ENCODE assay signal across 26 cellular contexts in genomic region chr20:46638367-46639274, GRCh38. TPM values are rescaled to one million over a fixed set of nuclear protein-coding genes. Genes with fewer than 3 reads are reported as not detected.
A peak's percentile ranks its signal among the peaks of the same experiment; 100 is the strongest.
DNase-seq lines count a peak whose midpoint lies in the region; ATAC-seq, FAIRE-seq and TF ChIP-seq lines count a peak whose summit lies in the region.
"Had no signal": no experiment of that assay in that cellular context is flagged by ENCODE, and none has a peak within 500 bp of the region (broad histone marks: within the 10 kb centered on the region; RNA-seq: fewer than 3 reads in every experiment).

No MANE protein-coding gene starts in this region.

- no peaks in the 10 kb centered on the region for H3K4me1 ChIP-seq in endodermal cell (ENCODE audit: control insufficient read depth, insufficient read depth, low read length)
- peaks cover 9% of the 10 kb centered on the region for H3K4me1 ChIP-seq in neural progenitor cell
- no peaks in the 10 kb centered on the region for H3K4me1 ChIP-seq in upper lobe of right lung
- H3K4me1 ChIP-seq: A549, BLaER1, colonic mucosa, HAP-1 had no signal

- no peaks in the 10 kb centered on the region for H3K36me3 ChIP-seq in endodermal cell (ENCODE audit: control insufficient read depth, insufficient read depth, low read length)
- no peaks in the 10 kb centered on the region for H3K36me3 ChIP-seq in neural progenitor cell
- no peaks in the 10 kb centered on the region for H3K36me3 ChIP-seq in upper lobe of right lung
- H3K36me3 ChIP-seq: BLaER1, colonic mucosa, HAP-1, ovary had no signal

- CTCF ChIA-PET in RWPE1 (lab: Yijun Ruan, JAX): interaction anchor here (0.6 to 0.7 kb wide), 3 partner anchors 35 to 517 kb away, joined by 3 read pairs; no protein-coding TSS in a partner anchor

- no peaks in the 10 kb centered on the region for H3K9me3 Mint-ChIP-seq in stimulated activated naive CD8-positive, alpha-beta T cell treated with anti-CD3 and anti-CD28 coated beads, Interleukin-15, amount 100 ng/mL, for 72 hours
- H3K9me3 Mint-ChIP-seq in endodermal cell (peaks cover 3% of the 10 kb centered on the region), neural progenitor cell (no peaks in the 10 kb centered on the region)
- H3K9me3 Mint-ChIP-seq: activated B cell treated with CpG ODN at 0.5 μM for 24 hours; activated CD8-positive, alpha-beta T cell treated with anti-CD3 and anti-CD28 coated beads for 36 hours; activated naive CD4-positive, alpha-beta T cell treated with anti-CD3 and anti-CD28 coated beads, Interleukin-2, amount 50 U/mL, for 24 hours; activated T-cell treated with anti-CD3 and anti-CD28 coated beads, Interleukin-2, amount 50 U/mL, for 4 hours had no signal

- intact Hi-C loops in upper lobe of right lung (cut with DNase I): no loop called here
- intact Hi-C loops in left cardiac atrium (cut with DNase I): no loop called here

- H3K79me2 ChIP-seq in neural progenitor cell (ENCODE audit: low read depth): no peaks in the 10 kb centered on the region

- no peak for TF ChIP-seq CTCF in endodermal cell (conservative IDR thresholded peaks at IDR 0.05)
- TF ChIP-seq CTCF in neural progenitor cell (IDR thresholded peaks at IDR 0.05): no peak
- TF ChIP-seq CTCF in upper lobe of right lung (IDR thresholded peaks at IDR 0.05): no peak
- no peak for TF ChIP-seq CTCF in RWPE1 (conservative IDR thresholded peaks at IDR 0.05; ENCODE audit: low read depth)

- H3K4me3 ChIP-seq in endodermal cell (ENCODE audit: low read length) (no peak overlapping the region), neural progenitor cell (no peak overlapping the region), upper lobe of right lung (no peak overlapping the region)
- H3K4me3 ChIP-seq: A549, BLaER1, body of pancreas, colonic mucosa, GM12878, HAP-1, ovary had no signal

- 81% methylated on average over 11 to 19 of the region's 19 CpGs for WGBS in endodermal cell (ENCODE audit: insufficient coverage in 1 of 2, insufficient read length in 1 of 2), 2 experiments

- H3K4me2 ChIP-seq in neural progenitor cell: peak overlapping the region; percentile 27
- H3K4me2 ChIP-seq: A549, BLaER1 had no signal

- H3F3A ChIP-seq in neural progenitor cell (ENCODE audit: low read depth): peaks cover 13% of the 10 kb centered on the region

- H3K9ac ChIP-seq in endodermal cell (ENCODE audit: extremely low read depth, low read length, poor library complexity, severe bottlenecking): no peak overlapping the region
- H3K9ac ChIP-seq in neural progenitor cell: no peak overlapping the region
- H3K9ac ChIP-seq: BLaER1 had no signal

- H4K20me1 ChIP-seq in neural progenitor cell (ENCODE audit: low read depth): no peaks in the 10 kb centered on the region
- H4K20me1 ChIP-seq: BLaER1 had no signal

- peaks cover 28% of the 10 kb centered on the region for H3K27me3 Mint-ChIP-seq in stimulated activated naive CD8-positive, alpha-beta T cell treated with anti-CD3 and anti-CD28 coated beads, Interleukin-15, amount 100 ng/mL, for 72 hours
- H3K27me3 Mint-ChIP-seq in endodermal cell (ENCODE audit: insufficient read depth) (peaks cover 38% of the 10 kb centered on the region), neural progenitor cell (ENCODE audit: insufficient read depth, low read depth) (peaks cover 8% of the 10 kb centered on the region)

- H3K27ac ChIP-seq in endodermal cell (ENCODE audit: low read depth, low read length) (peak overlapping the region; percentile 76), neural progenitor cell (no peak overlapping the region), upper lobe of right lung (no peak overlapping the region), RWPE1 (no peak overlapping the region)
- H3K27ac ChIP-seq: A549, BLaER1, colonic mucosa, ovary had no signal

- DNase-seq in stimulated activated naive CD8-positive, alpha-beta T cell treated with anti-CD3 and anti-CD28 coated beads, Interleukin-15, amount 100 ng/mL, for 72 hours: no peak
- DNase-seq in stimulated activated naive CD8-positive, alpha-beta T cell treated with anti-CD3 and anti-CD28 coated beads, Interleukin-15, Interleukin-2, amounts not matched to agents 100 U/mL and 50 U/mL, for 24 hours: no peak
- DNase-seq in endodermal cell (no peak), neural progenitor cell (ENCODE audit: low spot score) (peak; percentile 50), urothelium cell line (ENCODE audit: low spot score) (no peak), upper lobe of right lung (no peak), left cardiac atrium (no peak), RWPE1 (ENCODE audit: low spot score) (no peak)
- DNase-seq: activated B cell treated with CpG ODN at 0.5 μM for 24 hours; activated CD8-positive, alpha-beta T cell treated with anti-CD3 and anti-CD28 coated beads for 36 hours; activated T-cell treated with anti-CD3 and anti-CD28 coated beads, Interleukin-2, amount 50 U/mL, for 4 hours; body of pancreas; colonic mucosa; foreskin fibroblast; GF-D8; NCI-H1417 treated with DMSO at 0.1 percent for 48 hours; NCI-H524 treated with DMSO at 0.1 percent for 48 hours; ovary; stimulated activated CD4-positive, alpha-beta T cell treated with anti-CD3 and anti-CD28 coated beads, Interleukin-2, amount 100 ng/mL, for 24 hours; stimulated activated naive CD4-positive, alpha-beta T cell treated with Interleukin-2 at 50 U/mL for 16 hours; T-helper 17 cell had no signal

- POLR2A ChIA-PET in RWPE1 (lab: Yijun Ruan, JAX; ENCODE audit: low non-redundant PET): no interaction called here

- peak overlapping the region; percentile 12 to 13 for H3K27ac Mint-ChIP-seq in stimulated activated naive CD8-positive, alpha-beta T cell treated with anti-CD3 and anti-CD28 coated beads, Interleukin-15, amount 100 ng/mL, for 72 hours
- H3K27ac Mint-ChIP-seq in endodermal cell (no peak overlapping the region), neural progenitor cell (peak overlapping the region; percentile 53)
- H3K27ac Mint-ChIP-seq: activated B cell treated with CpG ODN at 0.5 μM for 24 hours; activated CD8-positive, alpha-beta T cell treated with anti-CD3 and anti-CD28 coated beads for 36 hours; activated naive CD4-positive, alpha-beta T cell treated with anti-CD3 and anti-CD28 coated beads, Interleukin-2, amount 50 U/mL, for 24 hours; T-helper 17 cell had no signal

- no peak for ATAC-seq in stimulated activated naive CD8-positive, alpha-beta T cell treated with anti-CD3 and anti-CD28 coated beads, Interleukin-15, amount 100 ng/mL, for 72 hours
- ATAC-seq in stimulated activated naive CD8-positive, alpha-beta T cell treated with anti-CD3 and anti-CD28 coated beads, Interleukin-15, Interleukin-2, amounts not matched to agents 100 U/mL and 50 U/mL, for 24 hours: no peak
- ATAC-seq in upper lobe of right lung: no peak
- ATAC-seq in left cardiac atrium: no peak
- ATAC-seq: A549; activated CD8-positive, alpha-beta T cell treated with anti-CD3 and anti-CD28 coated beads for 36 hours; activated T-cell treated with anti-CD3 and anti-CD28 coated beads, Interleukin-2, amount 50 U/mL, for 4 hours; body of pancreas; GM12878; T-helper 17 cell had no signal

- no peak overlapping the region for H3K4me3 Mint-ChIP-seq in stimulated activated naive CD8-positive, alpha-beta T cell treated with anti-CD3 and anti-CD28 coated beads, Interleukin-15, amount 100 ng/mL, for 72 hours
- H3K4me3 Mint-ChIP-seq in endodermal cell (no peak overlapping the region), neural progenitor cell (no peak overlapping the region)
- H3K4me3 Mint-ChIP-seq: activated B cell treated with CpG ODN at 0.5 μM for 24 hours; activated CD8-positive, alpha-beta T cell treated with anti-CD3 and anti-CD28 coated beads for 36 hours; activated naive CD4-positive, alpha-beta T cell treated with anti-CD3 and anti-CD28 coated beads, Interleukin-2, amount 50 U/mL, for 24 hours; activated T-cell treated with anti-CD3 and anti-CD28 coated beads, Interleukin-2, amount 50 U/mL, for 4 hours; T-helper 17 cell had no signal

- peak; percentile 17 for FAIRE-seq in urothelium cell line (lab: Jason Lieb, UNC)
- FAIRE-seq: A549, GM12878 had no signal

- no peaks in the 10 kb centered on the region for H3K4me1 Mint-ChIP-seq in stimulated activated naive CD8-positive, alpha-beta T cell treated with anti-CD3 and anti-CD28 coated beads, Interleukin-15, amount 100 ng/mL, for 72 hours
- no peaks in the 10 kb centered on the region for H3K4me1 Mint-ChIP-seq in endodermal cell
- H3K4me1 Mint-ChIP-seq in neural progenitor cell: peaks cover 32% of the 10 kb centered on the region
- H3K4me1 Mint-ChIP-seq: activated B cell treated with CpG ODN at 0.5 μM for 24 hours; activated naive CD4-positive, alpha-beta T cell treated with anti-CD3 and anti-CD28 coated beads, Interleukin-2, amount 50 U/mL, for 24 hours; T-helper 17 cell had no signal

- no peaks in the 10 kb centered on the region for H3K9me3 ChIP-seq in endodermal cell (ENCODE audit: control insufficient read depth, low read length)
- H3K9me3 ChIP-seq in neural progenitor cell (ENCODE audit: low read depth): no peaks in the 10 kb centered on the region
- no peaks in the 10 kb centered on the region for H3K9me3 ChIP-seq in upper lobe of right lung
- H3K9me3 ChIP-seq: A549, BLaER1, body of pancreas, colonic mucosa, HAP-1, ovary had no signal

- peak overlapping the region; percentile 42 for H2AFZ ChIP-seq in neural progenitor cell (replicated peaks)

- H3K36me3 Mint-ChIP-seq in endodermal cell (ENCODE audit: low read depth): no peaks in the 10 kb centered on the region
- no peaks in the 10 kb centered on the region for H3K36me3 Mint-ChIP-seq in neural progenitor cell
- H3K36me3 Mint-ChIP-seq: activated naive CD4-positive, alpha-beta T cell treated with anti-CD3 and anti-CD28 coated beads, Interleukin-2, amount 50 U/mL, for 24 hours had no signal

- peaks cover 41% of the 10 kb centered on the region for H3K27me3 ChIP-seq in endodermal cell (ENCODE audit: control insufficient read depth, insufficient read depth, low read length, poor library complexity, severe bottlenecking)
- H3K27me3 ChIP-seq in neural progenitor cell: no peaks in the 10 kb centered on the region
- no peaks in the 10 kb centered on the region for H3K27me3 ChIP-seq in upper lobe of right lung
- H3K27me3 ChIP-seq: BLaER1, body of pancreas, colonic mucosa, ovary had no signal

RNA-seq across cellular contexts. Expression of gene SLC13A3, which starts 12.6 kb away (rescaled TPM):
- total RNA-seq in endodermal cell: 1 to 10 TPM; 7.3 to 9.0 TPM
- polyA plus RNA-seq in endodermal cell (2013, experiment 1 of 2): 4.2 TPM
- polyA plus RNA-seq in endodermal cell (2013, experiment 2 of 2): 3.9 TPM
- total RNA-seq in neural progenitor cell (ENCODE audit: low replicate concordance): 4.5 and 7.4 TPM in 2 replicates
- total RNA-seq in upper lobe of right lung: 1.6 TPM
- total RNA-seq in left cardiac atrium: 1 to 10 TPM in 1 of 2 donors, under 1 TPM in 1; 0.71 to 2.5 TPM
- total RNA-seq: activated CD8-positive, alpha-beta T cell treated with anti-CD3 and anti-CD28 coated beads for 36 hours had no signal

RNA-seq across cellular contexts. Expression of gene TP53RK, which starts 50.6 kb away (rescaled TPM):
- 1 to 10 TPM; 9.4 to 9.9 TPM for total RNA-seq in endodermal cell
- polyA plus RNA-seq in endodermal cell (2013, experiment 1 of 2): 18.7 TPM
- polyA plus RNA-seq in endodermal cell (2013, experiment 2 of 2): 15.2 TPM
- 15.9 and 16.3 TPM in 2 replicates for total RNA-seq in neural progenitor cell (ENCODE audit: low replicate concordance)
- 13.3 TPM for total RNA-seq in upper lobe of right lung
- 1 to 10 TPM; 6.8 to 9.7 TPM for total RNA-seq in left cardiac atrium
